ENCODE assay signal across 37 cellular contexts in genomic region chr19:39852882-39853281, GRCh38.
"Had no signal": no experiment of that assay in that cellular context is flagged by ENCODE, and none has a peak within 500 bp of the region (broad histone marks: within the 10 kb centered on the region; RNA-seq: fewer than 3 reads in every experiment).

No MANE protein-coding gene starts in this region.

- ATAC-seq: activated CD4-positive, alpha-beta T cell treated with anti-CD3 and anti-CD28 coated beads for 36 hours; activated CD4-positive, CD25-positive, alpha-beta regulatory T cell treated with anti-CD3 and anti-CD28 coated beads, Interleukin-2, amount 50 U/mL, for 24 hours; activated CD8-positive, alpha-beta memory T cell treated with anti-CD3 and anti-CD28 coated beads, Interleukin-2, amount 10 ng/mL, durations not matched to agents 7 days and 5 days; activated CD8-positive, alpha-beta T cell treated with anti-CD3 and anti-CD28 coated beads, Interleukin-2, amount 10 ng/mL, durations not matched to agents 7 days and 5 days; activated naive CD8-positive, alpha-beta T cell treated with anti-CD3 and anti-CD28 coated beads, Interleukin-2, amount 50 U/mL, for 24 hours; WTC11 had no signal

- H3K9me3 ChIP-seq: ascending aorta had no signal

- H3K36me3 Mint-ChIP-seq: activated CD8-positive, alpha-beta memory T cell treated with anti-CD3 and anti-CD28 coated beads, Interleukin-2, amount 10 ng/mL, durations not matched to agents 7 days and 5 days; activated naive CD4-positive, alpha-beta T cell treated with anti-CD3 and anti-CD28 coated beads, Interleukin-2, amount 10 ng/mL, durations not matched to agents 7 days and 5 days; activated naive CD4-positive, alpha-beta T cell treated with anti-CD3 and anti-CD28 coated beads, Interleukin-2, amount 50 U/mL, for 24 hours; activated naive CD8-positive, alpha-beta T cell; activated naive CD8-positive, alpha-beta T cell treated with anti-CD3 and anti-CD28 coated beads, Interleukin-2, amount 10 ng/mL, durations not matched to agents 7 days and 5 days; brain; WTC11 had no signal

- H3K36me3 ChIP-seq: ascending aorta, cardiac muscle cell had no signal

- H3K27me3 Mint-ChIP-seq: activated CD4-positive, alpha-beta T cell treated with anti-CD3 and anti-CD28 coated beads for 36 hours; activated CD8-positive, alpha-beta memory T cell treated with anti-CD3 and anti-CD28 coated beads, Interleukin-2, amount 10 ng/mL, durations not matched to agents 7 days and 5 days; activated naive CD4-positive, alpha-beta T cell treated with anti-CD3 and anti-CD28 coated beads, Interleukin-2, amount 10 ng/mL, durations not matched to agents 7 days and 5 days; activated naive CD4-positive, alpha-beta T cell treated with anti-CD3 and anti-CD28 coated beads, Interleukin-2, amount 50 U/mL, for 24 hours; activated naive CD8-positive, alpha-beta T cell treated with anti-CD3 and anti-CD28 coated beads, Interleukin-2, amount 50 U/mL, for 24 hours; activated T-cell treated with anti-CD3 and anti-CD28 coated beads, Interleukin-2, amount 50 U/mL, for 24 hours had no signal

- H3K27ac Mint-ChIP-seq: activated CD4-positive, alpha-beta memory T cell treated with anti-CD3 and anti-CD28 coated beads, Interleukin-2, amount 10 ng/mL, durations not matched to agents 7 days and 5 days; activated CD4-positive, alpha-beta T cell treated with anti-CD3 and anti-CD28 coated beads for 36 hours; activated CD4-positive, alpha-beta T cell treated with anti-CD3 and anti-CD28 coated beads, Interleukin-2, amount 10 ng/mL, durations not matched to agents 7 days and 5 days; activated CD8-positive, alpha-beta memory T cell treated with anti-CD3 and anti-CD28 coated beads, Interleukin-2, amount 10 ng/mL, durations not matched to agents 7 days and 5 days; activated CD8-positive, alpha-beta T cell treated with anti-CD3 and anti-CD28 coated beads, Interleukin-2, amount 10 ng/mL, durations not matched to agents 7 days and 5 days; activated naive CD4-positive, alpha-beta T cell treated with anti-CD3 and anti-CD28 coated beads, Interleukin-2, amount 10 ng/mL, durations not matched to agents 7 days and 5 days; activated naive CD4-positive, alpha-beta T cell treated with anti-CD3 and anti-CD28 coated beads, Interleukin-2, amount 50 U/mL, for 24 hours; activated naive CD8-positive, alpha-beta T cell; activated naive CD8-positive, alpha-beta T cell treated with anti-CD3 and anti-CD28 coated beads, Interleukin-2, amount 10 ng/mL, durations not matched to agents 7 days and 5 days; activated naive CD8-positive, alpha-beta T cell treated with anti-CD3 and anti-CD28 coated beads, Interleukin-2, amount 50 U/mL, for 24 hours; activated T-cell treated with anti-CD3 and anti-CD28 coated beads, Interleukin-2, amount 50 U/mL, for 24 hours; activated T-helper 2 cell treated with anti-CD3 and anti-CD28 coated beads, Interferon-gamma antibody, Interleukin-2, Interleukin-4, amounts not matched to agents 10 μg/mL and 5 μg/mL and 100 μg/mL, durations not matched to agents 14 hours and 24 hours and 36 hours; brain; T-helper 1 cell treated with Interleukin-12 subunit alpha and Interleukin-12 subunit beta and Interleukin-4 antibody, amounts not matched to agents 30 μg/mL and 1 μg/mL, for 36 hours; T-helper 2 cell treated with Interferon-gamma antibody and Interleukin-4, amounts not matched to agents 5 μg/mL and 100 μg/mL, for 36 hours; WTC11 had no signal

- H3K4me3 ChIP-seq: ascending aorta, cardiac muscle cell had no signal

- DNase-seq: activated CD4-positive, alpha-beta memory T cell treated with anti-CD3 and anti-CD28 coated beads, Interleukin-2, amount 10 ng/mL, durations not matched to agents 7 days and 5 days; activated CD4-positive, alpha-beta T cell treated with anti-CD3 and anti-CD28 coated beads for 1 hour; activated CD4-positive, alpha-beta T cell treated with anti-CD3 and anti-CD28 coated beads for 36 hours; activated CD4-positive, alpha-beta T cell treated with anti-CD3 and anti-CD28 coated beads for 48 hours; activated CD4-positive, alpha-beta T cell treated with anti-CD3 and anti-CD28 coated beads, Interleukin-2, amount 10 ng/mL, durations not matched to agents 7 days and 5 days; activated CD4-positive, alpha-beta T cell treated with anti-CD3 and anti-CD28 coated beads, Interleukin-2, amount 50 U/mL, for 48 hours; activated CD4-positive, CD25-positive, alpha-beta regulatory T cell; activated CD8-positive, alpha-beta memory T cell treated with anti-CD3 and anti-CD28 coated beads for 24 hours; activated CD8-positive, alpha-beta memory T cell treated with anti-CD3 and anti-CD28 coated beads, Interleukin-2, amount 10 ng/mL, durations not matched to agents 7 days and 5 days; activated CD8-positive, alpha-beta memory T cell treated with anti-CD3 and anti-CD28 coated beads, Interleukin-2, amount 50 U/mL, for 48 hours; activated CD8-positive, alpha-beta T cell treated with anti-CD3 and anti-CD28 coated beads, Interleukin-2, amount 10 ng/mL, durations not matched to agents 7 days and 5 days; activated gamma-delta T cell; activated naive CD4-positive, alpha-beta T cell treated with anti-CD3 and anti-CD28 coated beads, Interleukin-2, amount 10 ng/mL, durations not matched to agents 7 days and 5 days; activated naive CD4-positive, alpha-beta T cell treated with Interleukin-2 at 50 U/mL for 16 hours; activated naive CD8-positive, alpha-beta T cell treated with anti-CD3 and anti-CD28 coated beads, Interleukin-2, amount 10 ng/mL, durations not matched to agents 7 days and 5 days; activated naive CD8-positive, alpha-beta T cell treated with anti-CD3 and anti-CD28 coated beads, Interleukin-2, amount 50 U/mL, for 24 hours; activated T-cell treated with anti-CD3 and anti-CD28 coated beads, Interleukin-2, amount 50 U/mL, for 24 hours; activated T-cell treated with anti-CD3 and anti-CD28 coated beads, Interleukin-2, amount 50 U/mL, for 48 hours; amygdala; anterior cingulate cortex; central memory CD4-positive, alpha-beta T cell; T-helper 1 cell; T-helper 2 cell; T-helper 9 cell had no signal

- FAIRE-seq: bronchial epithelial cell, TTC549 had no signal

- H3K4me3 Mint-ChIP-seq: activated CD4-positive, alpha-beta memory T cell treated with anti-CD3 and anti-CD28 coated beads, Interleukin-2, amount 10 ng/mL, durations not matched to agents 7 days and 5 days; activated CD4-positive, alpha-beta T cell treated with anti-CD3 and anti-CD28 coated beads for 36 hours; activated CD4-positive, alpha-beta T cell treated with anti-CD3 and anti-CD28 coated beads, Interleukin-2, amount 10 ng/mL, durations not matched to agents 7 days and 5 days; activated CD8-positive, alpha-beta memory T cell treated with anti-CD3 and anti-CD28 coated beads, Interleukin-2, amount 10 ng/mL, durations not matched to agents 7 days and 5 days; activated CD8-positive, alpha-beta T cell treated with anti-CD3 and anti-CD28 coated beads, Interleukin-2, amount 10 ng/mL, durations not matched to agents 7 days and 5 days; activated naive CD4-positive, alpha-beta T cell treated with anti-CD3 and anti-CD28 coated beads, Interleukin-2, amount 10 ng/mL, durations not matched to agents 7 days and 5 days; activated naive CD4-positive, alpha-beta T cell treated with anti-CD3 and anti-CD28 coated beads, Interleukin-2, amount 50 U/mL, for 24 hours; activated naive CD8-positive, alpha-beta T cell; activated naive CD8-positive, alpha-beta T cell treated with anti-CD3 and anti-CD28 coated beads, Interleukin-2, amount 10 ng/mL, durations not matched to agents 7 days and 5 days; activated naive CD8-positive, alpha-beta T cell treated with anti-CD3 and anti-CD28 coated beads, Interleukin-2, amount 50 U/mL, for 24 hours; activated T-cell treated with anti-CD3 and anti-CD28 coated beads, Interleukin-2, amount 50 U/mL, for 24 hours; brain; T-helper 1 cell treated with Interleukin-12 subunit alpha and Interleukin-12 subunit beta and Interleukin-4 antibody, amounts not matched to agents 30 μg/mL and 1 μg/mL, for 36 hours; T-helper 2 cell treated with Interferon-gamma antibody and Interleukin-4, amounts not matched to agents 5 μg/mL and 100 μg/mL, for 36 hours; WTC11 had no signal

- H3K27ac ChIP-seq: ascending aorta, cardiac muscle cell, VCaP had no signal

- H3K27me3 ChIP-seq: ascending aorta, cardiac muscle cell had no signal

- H3K4me1 Mint-ChIP-seq: activated CD4-positive, alpha-beta memory T cell treated with anti-CD3 and anti-CD28 coated beads, Interleukin-2, amount 10 ng/mL, durations not matched to agents 7 days and 5 days; activated CD4-positive, alpha-beta T cell treated with anti-CD3 and anti-CD28 coated beads for 36 hours; activated CD4-positive, alpha-beta T cell treated with anti-CD3 and anti-CD28 coated beads, Interleukin-2, amount 10 ng/mL, durations not matched to agents 7 days and 5 days; activated CD8-positive, alpha-beta memory T cell treated with anti-CD3 and anti-CD28 coated beads, Interleukin-2, amount 10 ng/mL, durations not matched to agents 7 days and 5 days; activated naive CD4-positive, alpha-beta T cell treated with anti-CD3 and anti-CD28 coated beads, Interleukin-2, amount 10 ng/mL, durations not matched to agents 7 days and 5 days; activated naive CD4-positive, alpha-beta T cell treated with anti-CD3 and anti-CD28 coated beads, Interleukin-2, amount 50 U/mL, for 24 hours; activated naive CD8-positive, alpha-beta T cell treated with anti-CD3 and anti-CD28 coated beads, Interleukin-2, amount 10 ng/mL, durations not matched to agents 7 days and 5 days; activated naive CD8-positive, alpha-beta T cell treated with anti-CD3 and anti-CD28 coated beads, Interleukin-2, amount 50 U/mL, for 24 hours; brain; WTC11 had no signal

- H3K9me3 Mint-ChIP-seq: activated CD4-positive, alpha-beta memory T cell treated with anti-CD3 and anti-CD28 coated beads, Interleukin-2, amount 10 ng/mL, durations not matched to agents 7 days and 5 days; activated CD4-positive, alpha-beta T cell treated with anti-CD3 and anti-CD28 coated beads, Interleukin-2, amount 10 ng/mL, durations not matched to agents 7 days and 5 days; activated naive CD4-positive, alpha-beta T cell treated with anti-CD3 and anti-CD28 coated beads, Interleukin-2, amount 10 ng/mL, durations not matched to agents 7 days and 5 days; activated naive CD4-positive, alpha-beta T cell treated with anti-CD3 and anti-CD28 coated beads, Interleukin-2, amount 50 U/mL, for 24 hours; activated naive CD8-positive, alpha-beta T cell treated with anti-CD3 and anti-CD28 coated beads, Interleukin-2, amount 10 ng/mL, durations not matched to agents 7 days and 5 days; activated naive CD8-positive, alpha-beta T cell treated with anti-CD3 and anti-CD28 coated beads, Interleukin-2, amount 50 U/mL, for 24 hours; activated T-cell treated with anti-CD3 and anti-CD28 coated beads, Interleukin-2, amount 50 U/mL, for 24 hours; activated T-helper 2 cell treated with anti-CD3 and anti-CD28 coated beads, Interferon-gamma antibody, Interleukin-2, Interleukin-4, amounts not matched to agents 10 μg/mL and 5 μg/mL and 100 μg/mL, durations not matched to agents 14 hours and 24 hours and 36 hours; T-helper 1 cell treated with Interleukin-12 subunit alpha and Interleukin-12 subunit beta and Interleukin-4 antibody, amounts not matched to agents 30 μg/mL and 1 μg/mL, for 36 hours; T-helper 2 cell treated with Interferon-gamma antibody and Interleukin-4, amounts not matched to agents 5 μg/mL and 100 μg/mL, for 36 hours had no signal
